8 cellular contexts compared by ENCODE assay signal in the genomic region with DNA sequence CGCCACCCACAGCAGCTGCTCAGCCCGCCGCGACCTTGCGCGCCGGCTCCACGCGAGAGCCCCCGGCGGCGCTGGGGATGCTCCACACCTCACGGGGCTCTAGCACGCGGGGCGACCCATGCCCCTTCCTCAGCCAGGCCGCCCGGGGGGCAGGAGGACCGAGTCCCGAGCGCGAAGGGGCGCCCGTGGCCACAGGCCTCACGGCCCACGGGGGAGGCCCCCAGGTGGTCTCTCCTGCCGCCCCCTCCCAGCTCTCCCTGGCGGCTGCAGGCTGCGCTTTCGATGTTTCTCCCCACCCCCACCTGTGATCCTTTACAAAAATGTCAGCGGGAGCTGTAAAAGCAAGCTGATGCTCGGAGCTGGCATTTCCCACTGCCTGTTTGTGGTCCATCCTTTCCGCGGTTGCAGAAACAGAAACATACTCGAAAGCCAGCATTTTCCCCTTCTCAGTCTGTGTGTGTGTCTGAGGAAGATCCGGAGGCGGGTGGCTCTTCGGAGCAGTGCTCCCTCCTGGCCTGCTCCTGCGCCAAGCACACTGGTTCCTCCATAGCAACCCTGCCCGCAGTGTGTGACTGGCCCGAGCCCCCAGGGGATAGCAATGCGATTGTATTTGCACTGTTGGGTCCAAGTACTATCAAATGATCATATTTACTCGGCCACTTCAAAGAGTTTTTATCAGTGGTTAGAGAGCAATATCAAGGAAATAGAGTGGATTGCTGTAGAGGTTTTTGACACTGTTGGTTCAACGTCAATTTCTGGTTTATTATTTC. TPM values are rescaled to one million over a fixed set of nuclear protein-coding genes. Genes with fewer than 3 reads are reported as not detected.
DNase-seq lines count a peak whose midpoint lies in the region; ATAC-seq and TF ChIP-seq lines count a peak whose summit lies in the region.

No MANE protein-coding gene starts in this region.

- DNase-seq in NCI-H526 treated with DMSO at 0.1 percent for 48 hours (lab: John Stamatoyannopoulos, UW): peak; percentile 54
- DNase-seq in cerebellum (ENCODE audit: low spot score): peak; percentile 69
- no peak for DNase-seq in ecto neural progenitor cell (ENCODE audit: low spot score)
- DNase-seq in OCI-M2 (lab: John Stamatoyannopoulos, UW; ENCODE audit: unreplicated experiment): no peak

- H3K27me3 ChIP-seq in mononuclear cell (ENCODE audit: insufficient read depth, low read length): peaks cover 75% of the 10 kb centered on the region

- H3K9ac ChIP-seq in ES-I3 (ENCODE audit: low read depth, low read length): peak overlapping the region; percentile 52

- H3K27ac ChIP-seq in 22Rv1: no peak overlapping the region

- H3K36me3 ChIP-seq in ES-I3 (ENCODE audit: insufficient read depth, low read length): no peaks in the 10 kb centered on the region

- TF ChIP-seq CTCF in 22Rv1 (IDR thresholded peaks at IDR 0.05): peak; percentile 74

- no peaks in the 10 kb centered on the region for H3K9me3 ChIP-seq in ES-I3 (ENCODE audit: control insufficient read depth, insufficient read depth, low read length)
- no peaks in the 10 kb centered on the region for H3K9me3 ChIP-seq in mononuclear cell (ENCODE audit: low read depth, low read length)

- ATAC-seq in GM19455 (IDR thresholded peaks at IDR 0.05; ENCODE audit: unreplicated experiment): no peak

- H3K4me3 ChIP-seq in mononuclear cell (ENCODE audit: low read length): peak overlapping the region; percentile 22

- H3K4me1 ChIP-seq in ES-I3 (ENCODE audit: insufficient read depth, low read length) (no peaks in the 10 kb centered on the region; the same call in 1 of the 2 replicates), mononuclear cell (ENCODE audit: insufficient read depth, low read length) (peaks cover 43% of the 10 kb centered on the region)

RNA-seq across cellular contexts. Expression of a gene that starts 2.1 kb away (rescaled TPM):
- total RNA-seq in cerebellum (22.0 TPM), mononuclear cell (0.31 TPM)

Comparison
In these comparisons a context has a peak if more than half of its experiments do, and no peak if none do; other contexts are left out.
1. DNase-seq: peak in NCI-H526 treated with DMSO at 0.1 percent for 48 hours (single experiment) and cerebellum (single experiment); none in ecto neural progenitor cell (single experiment) and OCI-M2 (single experiment).
2. RNA of a gene that starts 2.1 kb away (total RNA-seq): 22.0 TPM in cerebellum (single experiment); 0.31 TPM in mononuclear cell (single experiment); every median in the first group is over 10 times any median in the second.